Comparison of ENCODE assay signal across 8 cellular contexts in the genomic region with DNA sequence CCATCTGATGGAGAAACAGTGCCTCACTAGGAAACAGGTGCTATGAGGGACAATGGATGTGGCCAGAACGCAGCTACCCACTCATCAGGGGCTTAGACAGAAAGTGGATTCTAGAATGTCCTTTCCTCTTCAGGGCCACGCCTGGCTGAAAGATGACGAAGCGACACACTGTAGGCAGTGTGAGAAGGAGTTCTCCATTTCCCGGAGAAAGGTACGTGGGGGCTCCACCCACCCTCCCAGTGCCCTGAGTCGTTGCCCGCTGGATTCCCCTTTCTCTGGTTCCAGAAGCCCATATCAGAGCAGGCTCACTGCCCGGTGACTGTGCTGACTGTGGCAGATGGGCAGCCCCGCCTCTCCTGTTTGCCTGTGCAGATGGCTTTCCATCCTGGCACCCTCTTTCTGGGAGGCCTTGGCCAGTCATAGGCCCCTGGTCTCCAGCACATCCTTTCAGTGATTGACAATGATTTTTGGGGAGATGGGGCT. TPM values are rescaled to one million over a fixed set of nuclear protein-coding genes. Genes with fewer than 3 reads are reported as not detected.
DNase-seq lines count a peak whose midpoint lies in the region; ATAC-seq and TF ChIP-seq lines count a peak whose summit lies in the region.

No MANE protein-coding gene starts in this region.

- H3K4me3 ChIP-seq in RWPE2 (ENCODE audit: severe bottlenecking) = no peak overlapping the region
- no peak overlapping the region for H3K4me3 ChIP-seq in trophoblast cell (ENCODE audit: low read depth, low read length)

- H2BK120ac ChIP-seq in trophoblast cell (ENCODE audit: insufficient read depth, low read length, poor library complexity) = no peak overlapping the region

- ATAC-seq in RWPE2 (ENCODE audit: low read depth) = peak; percentile 12; the same call in 2 of the 3 replicates
- peak; percentile 36 for ATAC-seq in foreskin keratinocyte
- no peak for ATAC-seq in HG03196 (IDR thresholded peaks at IDR 0.05; ENCODE audit: unreplicated experiment)
- ATAC-seq in HG02798 (IDR thresholded peaks at IDR 0.05; ENCODE audit: poor library complexity, unreplicated experiment) = no peak
- no peak for ATAC-seq in HG02610 (IDR thresholded peaks at IDR 0.05; ENCODE audit: unreplicated experiment)

- H2AFZ ChIP-seq in trophoblast cell (ENCODE audit: insufficient read depth, low read length, poor library complexity) = no peak overlapping the region

- H3K36me3 ChIP-seq in RWPE2 (ENCODE audit: low read depth) (peaks cover 67% of the 10 kb centered on the region), trophoblast cell (ENCODE audit: control insufficient read depth in 1 of 2, insufficient read depth in 2 of 2, low read length in 2 of 2) (peaks cover 57 to 77% of the 10 kb centered on the region in 2 experiments)

- H2AK5ac ChIP-seq in trophoblast cell (ENCODE audit: low read length) = no peak overlapping the region

- DNase-seq in Daoy (ENCODE audit: low read depth) (peak; percentile 52), RWPE2 (ENCODE audit: low spot score) (no peak), foreskin keratinocyte (no peak), posterior vena cava (ENCODE audit: low spot score) (peak; percentile 76), trophoblast cell (no peak)

- no CpG with 5 or more reads among the region's 10 CpGs for WGBS in trophoblast cell (ENCODE audit: extremely low coverage, insufficient coverage, insufficient read length)

- H3K27me3 ChIP-seq in RWPE2 (ENCODE audit: insufficient read depth, poor library complexity, severe bottlenecking) (no peaks in the 10 kb centered on the region), foreskin keratinocyte (no peaks in the 10 kb centered on the region), trophoblast cell (ENCODE audit: insufficient read depth, low read length) (no peaks in the 10 kb centered on the region)

- no peak overlapping the region for H3K18ac ChIP-seq in trophoblast cell (ENCODE audit: low read length)

- intact Hi-C loops in posterior vena cava (cut with DNase I) = no loop called here

- H3K23ac ChIP-seq in trophoblast cell (ENCODE audit: low read length) = no peak overlapping the region

- H3K27ac ChIP-seq in RWPE2 (ENCODE audit: poor library complexity, severe bottlenecking) (no peak overlapping the region), foreskin keratinocyte (no peak overlapping the region), trophoblast cell (ENCODE audit: low read depth, low read length) (no peak overlapping the region)

- H3K79me1 ChIP-seq in trophoblast cell (ENCODE audit: low read length) = no peaks in the 10 kb centered on the region

- H4K91ac ChIP-seq in trophoblast cell (ENCODE audit: low read depth, low read length) = no peak overlapping the region

- no peak overlapping the region for H3K4ac ChIP-seq in trophoblast cell (ENCODE audit: low read depth, low read length)

- TF ChIP-seq CTCF in RWPE2 (IDR thresholded peaks at IDR 0.05; ENCODE audit: poor library complexity, severe bottlenecking) (no peak), foreskin keratinocyte (conservative IDR thresholded peaks at IDR 0.05) (no peak)

- no peaks in the 10 kb centered on the region for H3K9me3 ChIP-seq in RWPE2 (ENCODE audit: severe bottlenecking)
- no peaks in the 10 kb centered on the region for H3K9me3 ChIP-seq in trophoblast cell (ENCODE audit: insufficient read depth, low read depth, low read length)

- no peaks in the 10 kb centered on the region for H3K79me2 ChIP-seq in trophoblast cell (ENCODE audit: control insufficient read depth, insufficient read depth, low read length, poor library complexity)

- no peak overlapping the region for H2BK5ac ChIP-seq in trophoblast cell (ENCODE audit: low read depth, low read length, poor library complexity)

- no peak overlapping the region for H3K9ac ChIP-seq in trophoblast cell (ENCODE audit: low read length)

- H3K14ac ChIP-seq in trophoblast cell (ENCODE audit: low read length) = no peak overlapping the region

- H2BK12ac ChIP-seq in trophoblast cell (ENCODE audit: low read length) = no peak overlapping the region

- no peak overlapping the region for H4K8ac ChIP-seq in trophoblast cell (ENCODE audit: low read depth, low read length)

- H3K4me1 ChIP-seq in RWPE2 (ENCODE audit: insufficient read depth, poor library complexity, severe bottlenecking) (no peaks in the 10 kb centered on the region), foreskin keratinocyte (peaks cover 3% of the 10 kb centered on the region), trophoblast cell (ENCODE audit: control insufficient read depth in 1 of 2, insufficient read depth in 2 of 2, low read length in 2 of 2) (no peaks in the 10 kb centered on the region)

- no peak overlapping the region for H4K12ac ChIP-seq in trophoblast cell (ENCODE audit: low read depth, low read length)

- H3K4me2 ChIP-seq in trophoblast cell (ENCODE audit: low read length) = no peak overlapping the region

RNA-seq across cellular contexts. Expression of gene HNRNPH1, which starts 16.0 kb away (rescaled TPM):
- 746 and 874 TPM in 2 replicates for total RNA-seq in Daoy (2014; rRNA removed; shearing (Covaris generic))
- total RNA-seq in foreskin keratinocyte (374 and 433 TPM in 2 replicates), posterior vena cava (100 to 1,000 TPM; 345 to 404 TPM)
- polyA plus RNA-seq in foreskin keratinocyte = 130 and 170 TPM in 2 replicates
- 408 and 418 TPM in 2 replicates for polyA plus RNA-seq in trophoblast cell (2013)

RNA-seq across cellular contexts. Expression of gene RUFY1, which starts 57.1 kb away (rescaled TPM):
- 33.4 and 43.8 TPM in 2 replicates for total RNA-seq in Daoy (2014; rRNA removed; shearing (Covaris generic))
- total RNA-seq in foreskin keratinocyte = 27.4 and 29.3 TPM in 2 replicates
- polyA plus RNA-seq in foreskin keratinocyte = 20.5 and 22.7 TPM in 2 replicates
- 10 to 100 TPM; 34.8 to 36.6 TPM for total RNA-seq in posterior vena cava
- polyA plus RNA-seq in trophoblast cell (2013) = 19.2 and 20.4 TPM in 2 replicates

Comparison
In these comparisons a context has a peak if more than half of its experiments do, and no peak if none do; other contexts are left out.
1. DNase-seq: peak in Daoy (single experiment) and posterior vena cava (single experiment); none in RWPE2 (single experiment), foreskin keratinocyte (0 of 2) and trophoblast cell (0 of 2).
2. ATAC-seq: peak in RWPE2 (single experiment) and foreskin keratinocyte (single experiment); none in HG03196 (single experiment), HG02798 (single experiment) and HG02610 (single experiment).